Comparison of ENCODE assay signal across 12 cellular contexts in genomic region chr3:11583638-11584046, GRCh38.
DNase-seq lines count a peak whose midpoint lies in the region; ATAC-seq and TF ChIP-seq lines count a peak whose summit lies in the region.
"Had no signal": no experiment of that assay in that cellular context is flagged by ENCODE, and none has a peak within 500 bp of the region (broad histone marks: within the 10 kb centered on the region; RNA-seq: fewer than 3 reads in every experiment).

No MANE protein-coding gene starts in this region.

- peaks cover 99 to 100% (median 100%) of the 10 kb centered on the region in 11 experiments for H4K20me1 ChIP-seq in BLaER1 treated with 17β-estradiol and CSF1 and Interleukin-3, amounts not matched to agents 10 nM and 100 nM
- no peaks in the 10 kb centered on the region for H4K20me1 ChIP-seq in fibroblast of lung (ENCODE audit: control insufficient read depth, extremely low read depth, insufficient read depth, low read length)

- peaks cover 0 to 5% (median 0%) of the 10 kb centered on the region in 11 experiments; a peak in 1 of 22 replicates for H3K9me3 ChIP-seq in BLaER1 treated with 17β-estradiol and CSF1 and Interleukin-3, amounts not matched to agents 10 nM and 100 nM (replicated peaks in 1 of 11)
- H3K9me3 ChIP-seq in RWPE2 (ENCODE audit: severe bottlenecking) (no peaks in the 10 kb centered on the region), fibroblast of lung (ENCODE audit: control insufficient read depth, insufficient read depth, low read depth, low read length) (no peaks in the 10 kb centered on the region)

- H3K9ac ChIP-seq in BLaER1 treated with 17β-estradiol and CSF1 and Interleukin-3, amounts not matched to agents 10 nM and 100 nM = peak overlapping the region in 4 of 11 experiments; percentile 40 to 72 (median 52); a peak in 4 of 22 replicates
- no peak overlapping the region for H3K9ac ChIP-seq in fibroblast of lung (ENCODE audit: insufficient read depth, low read length)

- no peak for DNase-seq in RWPE2 (ENCODE audit: low spot score)
- peak in 1 of 2 donors; percentile 57 for DNase-seq in fibroblast of lung (ENCODE audit: low read depth in 2 of 2)
- DNase-seq in omental fat pad (ENCODE audit: low spot score) = no peak
- no peak for DNase-seq in NCI-H345 (lab: John Stamatoyannopoulos, UW)
- no peak for DNase-seq in DMS79 (lab: John Stamatoyannopoulos, UW)
- DNase-seq: NCI-H146; stimulated activated CD4-positive, alpha-beta T cell treated with anti-CD3 and anti-CD28 coated beads, Interleukin-2, amount 100 ng/mL, for 24 hours had no signal

- H3K79me2 ChIP-seq in fibroblast of lung (ENCODE audit: control insufficient read depth, insufficient read depth, low read length) = peaks cover 77% of the 10 kb centered on the region

- peaks cover 38 to 65% (median 58%) of the 10 kb centered on the region in 11 experiments for H3K36me3 ChIP-seq in BLaER1 treated with 17β-estradiol and CSF1 and Interleukin-3, amounts not matched to agents 10 nM and 100 nM
- no peaks in the 10 kb centered on the region for H3K36me3 ChIP-seq in RWPE2 (ENCODE audit: low read depth)
- H3K36me3 ChIP-seq in fibroblast of lung (ENCODE audit: control insufficient read depth, insufficient read depth, low read length) = no peaks in the 10 kb centered on the region

- no peak overlapping the region for H3K4me3 ChIP-seq in BLaER1 treated with 17β-estradiol and CSF1 and Interleukin-3, amounts not matched to agents 10 nM and 100 nM
- no peak overlapping the region for H3K4me3 ChIP-seq in RWPE2 (ENCODE audit: severe bottlenecking)
- H3K4me3 ChIP-seq in fibroblast of lung (replicated peaks in 1 of 4; ENCODE audit: control extremely low read depth in 1 of 4, insufficient read depth in 1 of 4, low read depth in 3 of 4, low read length in 4 of 4) = no peak overlapping the region
- H3K4me3 ChIP-seq: lung had no signal

- TF ChIP-seq CTCF in RWPE2 (IDR thresholded peaks at IDR 0.05; ENCODE audit: poor library complexity, severe bottlenecking) (no peak), fibroblast of lung (conservative IDR thresholded peaks at IDR 0.05 in 1 of 2, IDR thresholded peaks at IDR 0.05 in 1 of 2; ENCODE audit: low read depth in 1 of 2, low read length in 2 of 2) (no peak), omental fat pad (IDR thresholded peaks at IDR 0.05) (no peak)

- peak overlapping the region; percentile 68 to 96 (median 84) for H3K4me2 ChIP-seq in BLaER1 treated with 17β-estradiol and CSF1 and Interleukin-3, amounts not matched to agents 10 nM and 100 nM
- no peak overlapping the region for H3K4me2 ChIP-seq in fibroblast of lung (ENCODE audit: extremely low read depth, insufficient read depth, low read length)

- peak; percentile 37 for ATAC-seq in RWPE2 (ENCODE audit: low read depth)
- ATAC-seq in omental fat pad (ENCODE audit: low FRiP score) = peak; percentile 32
- no peak for ATAC-seq in HG02571 (IDR thresholded peaks at IDR 0.05; ENCODE audit: unreplicated experiment)
- no peak for ATAC-seq in HG03460 (IDR thresholded peaks at IDR 0.05; ENCODE audit: unreplicated experiment)
- ATAC-seq: activated CD4-positive, CD25-positive, alpha-beta regulatory T cell treated with anti-CD3 and anti-CD28 coated beads, Interleukin-2, amount 50 U/mL, for 24 hours had no signal

- H3K27ac ChIP-seq in BLaER1 treated with 17β-estradiol and CSF1 and Interleukin-3, amounts not matched to agents 10 nM and 100 nM = peak overlapping the region in 3 of 11 experiments; percentile 11 to 60 (median 57); a peak in 4 of 22 replicates
- H3K27ac ChIP-seq in RWPE2 (ENCODE audit: poor library complexity, severe bottlenecking) = peak overlapping the region; percentile 65
- H3K27ac ChIP-seq in fibroblast of lung (ENCODE audit: insufficient read depth, low read length) = peak overlapping the region; percentile 82

- no peaks in the 10 kb centered on the region for H3K27me3 ChIP-seq in BLaER1 treated with 17β-estradiol and CSF1 and Interleukin-3, amounts not matched to agents 10 nM and 100 nM
- H3K27me3 ChIP-seq in RWPE2 (ENCODE audit: insufficient read depth, poor library complexity, severe bottlenecking) (no peaks in the 10 kb centered on the region), fibroblast of lung (ENCODE audit: control insufficient read depth, insufficient read depth, low read length) (no peaks in the 10 kb centered on the region)

- H3K4me1 ChIP-seq in BLaER1 treated with 17β-estradiol and CSF1 and Interleukin-3, amounts not matched to agents 10 nM and 100 nM = peaks cover 42 to 80% (median 60%) of the 10 kb centered on the region in 10 experiments
- peaks cover 40% of the 10 kb centered on the region for H3K4me1 ChIP-seq in RWPE2 (ENCODE audit: insufficient read depth, poor library complexity, severe bottlenecking)
- H3K4me1 ChIP-seq in fibroblast of lung (ENCODE audit: control insufficient read depth, extremely low read depth, insufficient read depth, low read length) = peaks cover 23% of the 10 kb centered on the region

- no peak overlapping the region for H2AFZ ChIP-seq in fibroblast of lung (ENCODE audit: low read length)

Comparison
In these comparisons a context has a peak if more than half of its experiments do, and no peak if none do; other contexts are left out.
1. ATAC-seq: peak in RWPE2 (single experiment) and omental fat pad (single experiment); none in HG02571 (single experiment) and HG03460 (single experiment).